In genomic region chr3:25033407-25034029, GRCh38 we compare ENCODE assay signal across 1 cellular context.
TF ChIP-seq lines count a peak whose summit lies in the region.

No MANE protein-coding gene starts in this region.

TF ChIP-seq in WTC11, 78 proteins besides CTCF, POLR2A, EP300 and RAD21 (continued from another document):
- TF ChIP-seq AR (CRISPR knock-in tag; IDR thresholded peaks at IDR 0.05) (no peak), GTF2I (CRISPR knock-in tag; conservative IDR thresholded peaks at IDR 0.05) (no peak), USF1 (CRISPR knock-in tag; IDR thresholded peaks at IDR 0.05) (no peak), MAX (CRISPR knock-in tag; IDR thresholded peaks at IDR 0.05) (no peak), PREB (CRISPR knock-in tag; IDR thresholded peaks at IDR 0.05; ENCODE audit: borderline replicate concordance) (no peak), ATF1 (CRISPR knock-in tag; IDR thresholded peaks at IDR 0.05) (no peak)
TF ChIP-seq in WTC11: peak in this region for 0.
